ENCODE assay signal across 26 cellular contexts in genomic region chr15:59896652-59897051, GRCh38.
"Had no signal": no experiment of that assay in that cellular context is flagged by ENCODE, and none has a peak within 500 bp of the region (broad histone marks: within the 10 kb centered on the region; RNA-seq: fewer than 3 reads in every experiment).

No MANE protein-coding gene starts in this region.

- H3K27me3 ChIP-seq: ascending aorta, brain microvascular endothelial cell, testis had no signal

- H3K9me3 ChIP-seq: ascending aorta, gastrocnemius medialis, testis, transverse colon had no signal

- H3K4me3 Mint-ChIP-seq: activated B cell treated with CpG ODN at 0.5 μM for 24 hours; activated naive CD4-positive, alpha-beta T cell treated with anti-CD3 and anti-CD28 coated beads for 36 hours; activated naive CD8-positive, alpha-beta T cell treated with anti-CD3 and anti-CD28 coated beads, Interleukin-2, amount 10 ng/mL, durations not matched to agents 7 days and 5 days; activated T-helper 1 cell treated with anti-CD3 and anti-CD28 coated beads, Interleukin-12 subunit alpha, Interleukin-12 subunit beta, Interleukin-2, Interleukin-4 antibody, amounts not matched to agents 30 ng/mL and 10 ng/mL and 1 ng/mL, durations not matched to agents 14 hours and 24 hours and 36 hours; nephron had no signal

- DNase-seq: activated B cell treated with CpG ODN at 0.5 μM for 24 hours; activated CD4-positive, alpha-beta T cell treated with anti-CD3 and anti-CD28 coated beads, Interleukin-2, amount 50 U/mL, for 4 hours; activated effector memory CD4-positive, alpha-beta T cell treated with anti-CD3 and anti-CD28 coated beads, Interleukin-2, amount 50 U/mL, for 16 hours; activated naive CD4-positive, alpha-beta T cell treated with anti-CD3 and anti-CD28 coated beads for 36 hours; activated naive CD8-positive, alpha-beta T cell treated with anti-CD3 and anti-CD28 coated beads, Interleukin-2, amount 10 ng/mL, durations not matched to agents 7 days and 5 days; brain microvascular endothelial cell; dorsolateral prefrontal cortex; effector memory CD4-positive, alpha-beta T cell; erythroblast; gastrocnemius medialis; islet precursor cell; left ventricle myocardium superior; posterior cingulate gyrus; stimulated activated CD4-positive, alpha-beta T cell treated with anti-CD3 and anti-CD28 coated beads, Interleukin-12 subunit alpha, Interleukin-12 subunit beta, amount 100 ng/mL, for 4 hours; stimulated activated CD4-positive, alpha-beta T cell treated with anti-CD3 and anti-CD28 coated beads, Interleukin-4, amount 100 ng/mL, for 1 hour; stimulated activated naive CD8-positive, alpha-beta T cell treated with anti-CD3 and anti-CD28 coated beads, Interleukin-15, Interleukin-2, amounts not matched to agents 100 U/mL and 50 U/mL, for 24 hours; T-helper 2 cell; testis; transverse colon had no signal

- H3K27ac ChIP-seq: ascending aorta, brain microvascular endothelial cell, coronary artery, dorsolateral prefrontal cortex, gastrocnemius medialis, hepatocyte, skin epidermis, testis, transverse colon had no signal

- H3K4me3 ChIP-seq: ascending aorta, coronary artery, dorsolateral prefrontal cortex, gastrocnemius medialis, hepatocyte, skin epidermis, testis, transverse colon had no signal

- H3K36me3 Mint-ChIP-seq: activated naive CD8-positive, alpha-beta T cell treated with anti-CD3 and anti-CD28 coated beads, Interleukin-2, amount 10 ng/mL, durations not matched to agents 7 days and 5 days had no signal

- H3K4me1 Mint-ChIP-seq: activated B cell treated with CpG ODN at 0.5 μM for 24 hours; activated naive CD8-positive, alpha-beta T cell treated with anti-CD3 and anti-CD28 coated beads, Interleukin-2, amount 10 ng/mL, durations not matched to agents 7 days and 5 days; nephron had no signal

- H3K27ac Mint-ChIP-seq: activated B cell treated with CpG ODN at 0.5 μM for 24 hours; activated naive CD4-positive, alpha-beta T cell treated with anti-CD3 and anti-CD28 coated beads for 36 hours; activated naive CD8-positive, alpha-beta T cell treated with anti-CD3 and anti-CD28 coated beads, Interleukin-2, amount 10 ng/mL, durations not matched to agents 7 days and 5 days; activated T-helper 1 cell treated with anti-CD3 and anti-CD28 coated beads, Interleukin-12 subunit alpha, Interleukin-12 subunit beta, Interleukin-2, Interleukin-4 antibody, amounts not matched to agents 30 ng/mL and 10 ng/mL and 1 ng/mL, durations not matched to agents 14 hours and 24 hours and 36 hours; nephron had no signal

- ATAC-seq: gastrocnemius medialis; left ventricle myocardium superior; sciatic nerve; stimulated activated naive CD8-positive, alpha-beta T cell treated with anti-CD3 and anti-CD28 coated beads, Interleukin-15, Interleukin-2, amounts not matched to agents 100 U/mL and 50 U/mL, for 24 hours had no signal

- H3K36me3 ChIP-seq: ascending aorta, brain microvascular endothelial cell, gastrocnemius medialis, transverse colon had no signal

- H3K9me3 Mint-ChIP-seq: activated B cell treated with CpG ODN at 0.5 μM for 24 hours; activated naive CD4-positive, alpha-beta T cell treated with anti-CD3 and anti-CD28 coated beads for 36 hours; activated naive CD8-positive, alpha-beta T cell treated with anti-CD3 and anti-CD28 coated beads, Interleukin-2, amount 10 ng/mL, durations not matched to agents 7 days and 5 days; activated T-helper 1 cell treated with anti-CD3 and anti-CD28 coated beads, Interleukin-12 subunit alpha, Interleukin-12 subunit beta, Interleukin-2, Interleukin-4 antibody, amounts not matched to agents 30 ng/mL and 10 ng/mL and 1 ng/mL, durations not matched to agents 14 hours and 24 hours and 36 hours; nephron had no signal

- H3K4me1 ChIP-seq: ascending aorta, gastrocnemius medialis, testis, transverse colon had no signal
